In the genomic region with DNA sequence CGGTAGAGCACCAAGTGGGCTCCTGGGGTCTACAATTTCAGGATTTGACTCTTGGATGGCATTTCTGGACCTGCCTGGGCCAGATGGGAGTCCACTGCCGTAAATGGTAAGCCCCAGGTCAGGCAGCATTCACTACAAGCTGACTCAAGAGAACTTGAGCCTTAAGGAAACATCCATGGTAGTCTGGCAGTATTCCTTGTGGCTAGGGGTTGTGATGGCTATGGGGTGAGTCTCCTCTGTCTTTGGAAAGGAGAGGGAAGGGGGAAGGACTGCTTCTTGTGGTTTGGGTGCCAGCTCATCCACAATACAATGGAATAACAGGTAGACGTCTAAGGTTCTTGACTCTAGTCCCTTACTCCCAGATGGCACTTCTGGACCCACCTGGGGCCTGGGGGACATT, we compare ENCODE assay signal across 34 cellular contexts. TPM values are rescaled to one million over a fixed set of nuclear protein-coding genes. Genes with fewer than 3 reads are reported as not detected.
"Had no signal": no experiment of that assay in that cellular context is flagged by ENCODE, and none has a peak within 500 bp of the region (broad histone marks: within the 10 kb centered on the region; RNA-seq: fewer than 3 reads in every experiment).

No MANE protein-coding gene starts in this region.

- H3K4me3 ChIP-seq: cardiac muscle cell, K562, Peyer's patch, SJSA1 had no signal

- H3K27me3 Mint-ChIP-seq: activated B cell treated with CpG ODN at 0.5 μM for 24 hours had no signal

- H3K9ac ChIP-seq: SK-N-SH had no signal

- H3K4me1 Mint-ChIP-seq: activated B cell treated with CpG ODN at 0.5 μM for 24 hours; activated CD4-positive, alpha-beta memory T cell treated with anti-CD3 and anti-CD28 coated beads, Interleukin-2, amount 10 ng/mL, durations not matched to agents 7 days and 5 days; activated CD8-positive, alpha-beta memory T cell treated with anti-CD3 and anti-CD28 coated beads, Interleukin-2, amount 10 ng/mL, durations not matched to agents 7 days and 5 days; activated naive CD8-positive, alpha-beta T cell treated with anti-CD3 and anti-CD28 coated beads for 36 hours; brain; central memory CD8-positive, alpha-beta T cell; T-cell; T-helper 17 cell had no signal

- H3K27ac ChIP-seq: cardiac muscle cell, Peyer's patch, SJSA1, VCaP had no signal

- ATAC-seq: activated CD8-positive, alpha-beta memory T cell treated with anti-CD3 and anti-CD28 coated beads, Interleukin-2, amount 10 ng/mL, durations not matched to agents 7 days and 5 days; K562; T-cell; T-helper 17 cell had no signal

- H3K4me1 ChIP-seq: Peyer's patch, SJSA1 had no signal

- H3K27ac Mint-ChIP-seq: activated B cell treated with CpG ODN at 0.5 μM for 24 hours; activated CD4-positive, alpha-beta memory T cell treated with anti-CD3 and anti-CD28 coated beads, Interleukin-2, amount 10 ng/mL, durations not matched to agents 7 days and 5 days; activated CD8-positive, alpha-beta memory T cell treated with anti-CD3 and anti-CD28 coated beads, Interleukin-2, amount 10 ng/mL, durations not matched to agents 7 days and 5 days; activated naive CD8-positive, alpha-beta T cell treated with anti-CD3 and anti-CD28 coated beads for 36 hours; brain; T-cell; T-helper 17 cell had no signal

- H3K9me3 Mint-ChIP-seq: activated CD4-positive, alpha-beta memory T cell treated with anti-CD3 and anti-CD28 coated beads, Interleukin-2, amount 10 ng/mL, durations not matched to agents 7 days and 5 days; activated naive CD8-positive, alpha-beta T cell treated with anti-CD3 and anti-CD28 coated beads for 36 hours; central memory CD8-positive, alpha-beta T cell; T-cell had no signal

- H3K27me3 ChIP-seq: cardiac muscle cell, Peyer's patch, SJSA1 had no signal

- H3K4me3 Mint-ChIP-seq: activated B cell treated with CpG ODN at 0.5 μM for 24 hours; activated CD4-positive, alpha-beta memory T cell treated with anti-CD3 and anti-CD28 coated beads, Interleukin-2, amount 10 ng/mL, durations not matched to agents 7 days and 5 days; activated CD8-positive, alpha-beta memory T cell treated with anti-CD3 and anti-CD28 coated beads, Interleukin-2, amount 10 ng/mL, durations not matched to agents 7 days and 5 days; activated naive CD8-positive, alpha-beta T cell treated with anti-CD3 and anti-CD28 coated beads for 36 hours; brain; central memory CD8-positive, alpha-beta T cell; T-cell; T-helper 17 cell had no signal

- DNase-seq: activated B cell treated with CpG ODN at 0.5 μM for 24 hours; activated CD4-positive, alpha-beta memory T cell treated with anti-CD3 and anti-CD28 coated beads, Interleukin-2, amount 10 ng/mL, durations not matched to agents 7 days and 5 days; activated CD4-positive, alpha-beta T cell treated with anti-CD3 and anti-CD28 coated beads for 48 hours; activated CD4-positive, CD25-positive, alpha-beta regulatory T cell treated with anti-CD3 and anti-CD28 coated beads, Interleukin-2, amount 50 U/mL, for 72 hours; activated CD8-positive, alpha-beta memory T cell treated with anti-CD3 and anti-CD28 coated beads for 24 hours; activated CD8-positive, alpha-beta memory T cell treated with anti-CD3 and anti-CD28 coated beads, Interleukin-2, amount 10 ng/mL, durations not matched to agents 7 days and 5 days; activated CD8-positive, alpha-beta memory T cell treated with anti-CD3 and anti-CD28 coated beads, Interleukin-2, amount 50 U/mL, for 48 hours; activated effector memory CD4-positive, alpha-beta T cell treated with Interleukin-2 at 50 U/mL for 16 hours; activated naive CD4-positive, alpha-beta T cell; activated naive CD4-positive, alpha-beta T cell treated with anti-CD3 and anti-CD28 coated beads, Interleukin-2, amount 50 U/mL, for 16 hours; activated naive CD8-positive, alpha-beta T cell treated with anti-CD3 and anti-CD28 coated beads for 36 hours; activated T-cell treated with anti-CD3 and anti-CD28 coated beads, Interleukin-2, amount 50 U/mL, for 48 hours; amniotic stem cell; aorta; NCI-H1105 treated with DMSO at 0.1 percent for 48 hours; NCI-H1436; NCI-H1694; NCI-H1930; NCI-H345; NCI-H524 treated with DMSO at 0.1 percent for 48 hours; Peyer's patch; RPMI8226; SHP77 treated with DMSO at 0.1 percent for 48 hours; SK-N-SH; T-cell; T-helper 17 cell had no signal

- FAIRE-seq: K562 had no signal

- H3K36me3 Mint-ChIP-seq: activated CD8-positive, alpha-beta memory T cell treated with anti-CD3 and anti-CD28 coated beads, Interleukin-2, amount 10 ng/mL, durations not matched to agents 7 days and 5 days; activated naive CD8-positive, alpha-beta T cell treated with anti-CD3 and anti-CD28 coated beads for 36 hours; brain; T-cell had no signal

- H3K36me3 ChIP-seq: cardiac muscle cell, Peyer's patch, SJSA1 had no signal

- H3K9me3 ChIP-seq: Peyer's patch, SJSA1, SK-N-SH had no signal

- H3K4me2 ChIP-seq: SK-N-SH had no signal

RNA-seq across cellular contexts. Expression of a gene that starts 32.3 kb away (rescaled TPM):
- total RNA-seq: activated B cell treated with CpG ODN at 0.5 μM for 24 hours; activated CD4-positive, alpha-beta memory T cell treated with anti-CD3 and anti-CD28 coated beads, Interleukin-2, amount 10 ng/mL, durations not matched to agents 7 days and 5 days; activated CD8-positive, alpha-beta memory T cell treated with anti-CD3 and anti-CD28 coated beads, Interleukin-2, amount 10 ng/mL, durations not matched to agents 7 days and 5 days; activated naive CD8-positive, alpha-beta T cell treated with anti-CD3 and anti-CD28 coated beads for 36 hours; aorta; cardiac muscle cell; K562; MCF 10A; NCI-H460; SJSA1; T-cell; T-helper 17 cell had no signal
- polyA plus RNA-seq: aorta, cardiac muscle cell, K562 had no signal
